ENCODE assay signal across 9 cellular contexts in genomic region chr17:50944902-50945720, GRCh38.
A peak's percentile ranks its signal among the peaks of the same experiment; 100 is the strongest.
DNase-seq lines count a peak whose midpoint lies in the region; FAIRE-seq and TF ChIP-seq lines count a peak whose summit lies in the region.
"Had no signal": no experiment of that assay in that cellular context is flagged by ENCODE, and none has a peak within 500 bp of the region (broad histone marks: within the 10 kb centered on the region; RNA-seq: fewer than 3 reads in every experiment).

No MANE protein-coding gene starts in this region.

- H3K9me3 ChIP-seq in GM23248 (ENCODE audit: low read depth) (no peaks in the 10 kb centered on the region), iPS-20b (ENCODE audit: insufficient read depth, low read depth, low read length) (no peaks in the 10 kb centered on the region), smooth muscle cell (replicated peaks; ENCODE audit: low read depth) (no peaks in the 10 kb centered on the region), A673 (ENCODE audit: low read depth, low read length, poor library complexity, severe bottlenecking) (no peaks in the 10 kb centered on the region)

- no peak for FAIRE-seq in D721Med (lab: Jason Lieb, UNC)
- FAIRE-seq: endometrium had no signal

- H3K27me3 ChIP-seq in GM23248 (replicated peaks; ENCODE audit: insufficient read depth), result no peaks in the 10 kb centered on the region
- peaks cover 30% of the 10 kb centered on the region for H3K27me3 ChIP-seq in iPS-20b (ENCODE audit: insufficient read depth, low read length)
- H3K27me3 ChIP-seq in smooth muscle cell (ENCODE audit: low read depth), result no peaks in the 10 kb centered on the region
- no peaks in the 10 kb centered on the region for H3K27me3 ChIP-seq in A673 (replicated peaks; ENCODE audit: insufficient read depth, low read depth, low read length, poor library complexity)

- CTCF ChIA-PET in A673 (lab: Charles Lee), result no interaction called here

- H3F3A ChIP-seq in GM23248 (ENCODE audit: insufficient read depth) (peaks cover 4% of the 10 kb centered on the region; the same call in 1 of the 2 replicates), smooth muscle cell (ENCODE audit: low read depth) (peaks cover 5% of the 10 kb centered on the region)

- POLR2A ChIA-PET in A673 (lab: Charles Lee; ENCODE audit: low non-redundant PET), result no interaction called here

- no peaks in the 10 kb centered on the region for H3K79me2 ChIP-seq in GM23248 (ENCODE audit: insufficient read depth)
- no peaks in the 10 kb centered on the region for H3K79me2 ChIP-seq in smooth muscle cell (ENCODE audit: low read depth)

- TF ChIP-seq CTCF in VCaP (conservative IDR thresholded peaks at IDR 0.05) (no peak), smooth muscle cell (IDR thresholded peaks at IDR 0.05; ENCODE audit: borderline replicate concordance, insufficient read depth, poor library complexity, severe bottlenecking) (no peak), D721Med (IDR thresholded peaks at IDR 0.05; ENCODE audit: insufficient read depth, missing control alignments) (no peak), A673 (conservative IDR thresholded peaks at IDR 0.05; ENCODE audit: low read depth, low read length) (no peak)

- DNase-seq in GM23248 (no peak), smooth muscle cell (lab: John Stamatoyannopoulos, UW; ENCODE audit: unreplicated experiment) (no peak), D721Med (ENCODE audit: insufficient read length, low spot score) (no peak), occipital lobe (lab: John Stamatoyannopoulos, UW) (no peak), A673 (ENCODE audit: low spot score) (no peak), DMS79 (lab: John Stamatoyannopoulos, UW) (no peak)

- H3K27ac ChIP-seq in GM23248 (no peak overlapping the region), VCaP (peak overlapping the region; percentile 99), iPS-20b (ENCODE audit: low read length) (no peak overlapping the region), smooth muscle cell (ENCODE audit: low read depth) (no peak overlapping the region), A673 (ENCODE audit: low read depth, low read length, poor library complexity, severe bottlenecking) (no peak overlapping the region)

- H3K4me1 ChIP-seq in GM23248 (ENCODE audit: insufficient read depth), result peaks cover 9% of the 10 kb centered on the region
- H3K4me1 ChIP-seq in iPS-20b (ENCODE audit: insufficient read depth, low read length), result peaks cover 6% of the 10 kb centered on the region; the same call in 1 of the 2 replicates
- peaks cover 25% of the 10 kb centered on the region for H3K4me1 ChIP-seq in smooth muscle cell (ENCODE audit: low read depth)
- H3K4me1 ChIP-seq in A673 (ENCODE audit: insufficient read depth, low read length, poor library complexity, severe bottlenecking), result peaks cover 24% of the 10 kb centered on the region

- peak overlapping the region; percentile 71 for H2AFZ ChIP-seq in GM23248
- H2AFZ ChIP-seq in smooth muscle cell (ENCODE audit: low read depth), result no peak overlapping the region

- H3K4me3 ChIP-seq in GM23248, result peak overlapping the region; percentile 52; the same call in 1 of the 2 replicates
- peak overlapping the region; percentile 58; the same call in 1 of the 2 replicates for H3K4me3 ChIP-seq in iPS-20b (ENCODE audit: low read length)
- peak overlapping the region; percentile 50 for H3K4me3 ChIP-seq in smooth muscle cell
- no peak overlapping the region for H3K4me3 ChIP-seq in A673 (ENCODE audit: low read depth, low read length, poor library complexity, severe bottlenecking)

- no TSS peak for BruUV-seq in A673 (replicated peaks; lab: Mats Ljungman, UMichigan)

- intact Hi-C loops in A673 (cut with micrococcal nuclease; ENCODE audit: unreplicated experiment), result loop anchor here (5.0 kb wide), 1 partner anchor 42 kb away; no protein-coding TSS in a partner anchor

- no peaks in the 10 kb centered on the region for H4K20me1 ChIP-seq in GM23248 (ENCODE audit: insufficient read depth)
- no peaks in the 10 kb centered on the region for H4K20me1 ChIP-seq in smooth muscle cell (ENCODE audit: low read depth)

- H3K36me3 ChIP-seq in GM23248 (ENCODE audit: low read depth), result no peaks in the 10 kb centered on the region
- H3K36me3 ChIP-seq in iPS-20b (ENCODE audit: insufficient read depth, low read depth, low read length), result no peaks in the 10 kb centered on the region
- no peaks in the 10 kb centered on the region for H3K36me3 ChIP-seq in smooth muscle cell (ENCODE audit: low read depth)
- H3K36me3 ChIP-seq in A673 (ENCODE audit: insufficient read depth, low read length, poor library complexity, severe bottlenecking), result no peaks in the 10 kb centered on the region

- no peaks in the 10 kb centered on the region for H3K9me2 ChIP-seq in GM23248 (ENCODE audit: insufficient read depth)

- H3K4me2 ChIP-seq in GM23248 (ENCODE audit: unreplicated experiment), result peak overlapping the region; percentile 36
- H3K4me2 ChIP-seq in smooth muscle cell, result peak overlapping the region; percentile 91

- in situ Hi-C loops in GM23248 (cut with MboI), result no loop called here

- 77 to 78% methylated on average over 17 to 18 of the region's 18 CpGs for WGBS in GM23248 (ENCODE audit: low coverage in 1 of 2, low lambda C conversion rate in 2 of 2, missing lambda C conversion rate in 2 of 2), 2 experiments
- 65% methylated on average over 15 of the region's 18 CpGs for WGBS in smooth muscle cell (ENCODE audit: low lambda C conversion rate)

- H3K9ac ChIP-seq in GM23248, result peak overlapping the region; percentile 64
- no peak overlapping the region for H3K9ac ChIP-seq in iPS-20b (ENCODE audit: low read depth, low read length)
- no peak overlapping the region for H3K9ac ChIP-seq in smooth muscle cell (ENCODE audit: low read depth)
